2 cellular contexts compared by ENCODE assay signal in genomic region chr2:96264086-96264485, GRCh38.
TF ChIP-seq lines count a peak whose summit lies in the region.

No MANE protein-coding gene starts in this region.

TF ChIP-seq in SK-N-SH, 30 proteins besides CTCF, POLR2A, EP300 and RAD21:
- no peak for TF ChIP-seq USF1 (IDR thresholded peaks at IDR 0.05; ENCODE audit: borderline replicate concordance, low read depth)
- TF ChIP-seq TCF12 (IDR thresholded peaks at IDR 0.05), result peak; percentile 34; the same call in 1 of the 2 replicates
- TF ChIP-seq RCOR1 (IDR thresholded peaks at IDR 0.05; ENCODE audit: low read length), result no peak
TF ChIP-seq in SK-N-SH: peak in this region for 1.

TF ChIP-seq in SK-N-SH treated with all-trans-retinoic acid at 6 μM for 48 hours, 23 proteins besides CTCF, POLR2A, EP300 and RAD21 (continued from another document):
- no peak for TF ChIP-seq BACH2 (CRISPR knock-in tag; IDR thresholded peaks at IDR 0.05; ENCODE audit: borderline replicate concordance)
- TF ChIP-seq CSDC2 (CRISPR knock-in tag; IDR thresholded peaks at IDR 0.05), result no peak
- TF ChIP-seq CREB5 (CRISPR knock-in tag; IDR thresholded peaks at IDR 0.05; ENCODE audit: low read depth), result no peak
- no peak for TF ChIP-seq ESRRG (CRISPR knock-in tag; IDR thresholded peaks at IDR 0.05)
- no peak for TF ChIP-seq RARB (CRISPR knock-in tag; IDR thresholded peaks at IDR 0.05)
- TF ChIP-seq ZNF8 (CRISPR knock-in tag; IDR thresholded peaks at IDR 0.05), result no peak
- TF ChIP-seq PATZ1 (CRISPR knock-in tag; IDR thresholded peaks at IDR 0.05; ENCODE audit: borderline replicate concordance), result no peak
- no peak for TF ChIP-seq CSRNP3 (CRISPR knock-in tag; IDR thresholded peaks at IDR 0.05)
- TF ChIP-seq SNAI2 (CRISPR knock-in tag; IDR thresholded peaks at IDR 0.05), result no peak
- no peak for TF ChIP-seq ZFP3 (CRISPR knock-in tag; IDR thresholded peaks at IDR 0.05)
- TF ChIP-seq TOX (CRISPR knock-in tag; IDR thresholded peaks at IDR 0.05; ENCODE audit: borderline replicate concordance), result no peak
